Comparison of ENCODE assay signal across 32 cellular contexts in the genomic region with DNA sequence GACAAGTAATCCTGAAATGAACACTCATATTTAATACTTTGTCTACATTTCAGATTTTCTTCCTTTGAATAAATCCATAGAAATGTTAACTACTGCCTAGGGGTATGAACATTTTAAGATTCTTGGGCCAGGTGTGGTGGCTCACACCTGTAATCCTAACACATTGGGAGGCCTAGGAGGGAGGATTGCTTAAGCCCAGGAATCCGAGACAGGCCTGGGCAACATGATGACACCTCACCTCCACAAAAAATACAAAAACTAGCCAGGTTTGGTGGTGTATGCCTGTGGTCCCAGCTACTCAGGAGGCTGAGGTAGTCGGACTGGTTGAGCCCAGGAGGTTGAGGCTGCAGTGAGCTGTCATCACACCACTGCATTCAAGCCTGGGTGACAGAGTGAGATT.
"Had no signal": no experiment of that assay in that cellular context is flagged by ENCODE, and none has a peak within 500 bp of the region (broad histone marks: within the 10 kb centered on the region; RNA-seq: fewer than 3 reads in every experiment).

No MANE protein-coding gene starts in this region.

- DNase-seq: activated B cell treated with CpG ODN at 0.5 μM for 24 hours; activated CD4-positive, alpha-beta memory T cell treated with anti-CD3 and anti-CD28 coated beads for 36 hours; activated CD4-positive, alpha-beta T cell treated with anti-CD3 and anti-CD28 coated beads for 4 hours; activated CD4-positive, alpha-beta T cell treated with anti-CD3 and anti-CD28 coated beads, Interleukin-2, amount 10 ng/mL, durations not matched to agents 24 days and 14 days; activated CD4-positive, alpha-beta T cell treated with anti-CD3 and anti-CD28 coated beads, Interleukin-2, amount 50 U/mL, for 1 hour; activated CD4-positive, alpha-beta T cell treated with anti-CD3 and anti-CD28 coated beads, Interleukin-2, amount 50 U/mL, for 4 hours; activated CD4-positive, CD25-positive, alpha-beta regulatory T cell treated with anti-CD3 and anti-CD28 coated beads, Interleukin-2, amount 50 U/mL, for 72 hours; activated CD8-positive, alpha-beta memory T cell treated with anti-CD3 and anti-CD28 coated beads, Interleukin-2, amount 50 U/mL, for 4 hours; activated CD8-positive, alpha-beta T cell treated with anti-CD3 and anti-CD28 coated beads for 36 hours; activated effector memory CD4-positive, alpha-beta T cell treated with anti-CD3 and anti-CD28 coated beads, Interleukin-2, amount 50 U/mL, for 16 hours; activated gamma-delta T cell treated with Interleukin-2 at 50 U/mL for 16 hours; activated naive CD4-positive, alpha-beta T cell; activated naive CD4-positive, alpha-beta T cell treated with anti-CD3 and anti-CD28 coated beads for 36 hours; activated naive CD4-positive, alpha-beta T cell treated with anti-CD3 and anti-CD28 coated beads, Interleukin-2, amount 50 U/mL, for 16 hours; activated naive CD8-positive, alpha-beta T cell treated with anti-CD3 and anti-CD28 coated beads for 36 hours; activated T-cell treated with anti-CD3 and anti-CD28 coated beads for 4 hours; activated T-cell treated with anti-CD3 and anti-CD28 coated beads, Interleukin-2, amount 50 U/mL, for 1 hour; activated T-cell treated with anti-CD3 and anti-CD28 coated beads, Interleukin-2, amount 50 U/mL, for 4 hours; activated T-cell treated with anti-CD3 and anti-CD28 coated beads, Interleukin-2, amount 50 U/mL, for 72 hours; adrenal gland; amniotic stem cell; aorta; body of pancreas; brain microvascular endothelial cell; central memory CD4-positive, alpha-beta T cell; T-helper 1 cell; T-helper 2 cell; T-helper 9 cell had no signal

- ATAC-seq: activated CD8-positive, alpha-beta T cell treated with anti-CD3 and anti-CD28 coated beads for 36 hours; activated naive CD4-positive, alpha-beta T cell treated with anti-CD3 and anti-CD28 coated beads, Interleukin-2, amount 50 U/mL, for 72 hours; activated T-cell treated with anti-CD3 and anti-CD28 coated beads, Interleukin-2, amount 50 U/mL, for 4 hours; activated T-cell treated with anti-CD3 and anti-CD28 coated beads, Interleukin-2, amount 50 U/mL, for 72 hours; activated T-helper 17 cell treated with anti-CD3 and anti-CD28 coated beads, Interleukin-2, amount 50 U/mL, for 72 hours; body of pancreas had no signal

- H3K36me3 ChIP-seq: adrenal gland, brain microvascular endothelial cell, breast epithelium had no signal

- H3K4me3 ChIP-seq: adrenal gland, body of pancreas, breast epithelium had no signal

- H3K27ac ChIP-seq: adrenal gland, body of pancreas, brain microvascular endothelial cell, breast epithelium, VCaP had no signal

- H3K9me3 ChIP-seq: adrenal gland, breast epithelium had no signal

- H3K27me3 ChIP-seq: adrenal gland, body of pancreas, brain microvascular endothelial cell, breast epithelium had no signal

- H3K4me1 ChIP-seq: adrenal gland, body of pancreas, breast epithelium had no signal
